Comparison of ENCODE assay signal across 23 cellular contexts in genomic region chr5:3518057-3518456, GRCh38.
A peak's percentile ranks its signal among the peaks of the same experiment; 100 is the strongest.
DNase-seq lines count a peak whose midpoint lies in the region; ATAC-seq and TF ChIP-seq lines count a peak whose summit lies in the region.
"Had no signal": no experiment of that assay in that cellular context is flagged by ENCODE, and none has a peak within 500 bp of the region (broad histone marks: within the 10 kb centered on the region; RNA-seq: fewer than 3 reads in every experiment).

No MANE protein-coding gene starts in this region.

- H3K9ac ChIP-seq in neural cell (ENCODE audit: low read length) (no peak overlapping the region), neuronal stem cell (ENCODE audit: low read depth, low read length, poor library complexity) (no peak overlapping the region)
- H3K9ac ChIP-seq: BLaER1 treated with 17β-estradiol and CSF1 and Interleukin-3, amounts not matched to agents 10 nM and 100 nM had no signal

- no CpG with 5 or more reads among the region's 11 CpGs for WGBS in neuronal stem cell (ENCODE audit: extremely low coverage in 2 of 2, insufficient read length in 2 of 2, insufficient replicate concordance in 1 of 2), 2 donors

- no peaks in the 10 kb centered on the region for H3K36me3 ChIP-seq in neural cell (ENCODE audit: insufficient read depth, low read length)
- no peaks in the 10 kb centered on the region for H3K36me3 ChIP-seq in neuronal stem cell (replicated peaks in 1 of 2; ENCODE audit: control insufficient read depth in 2 of 2, insufficient read depth in 2 of 2, low read length in 2 of 2)
- H3K36me3 ChIP-seq: BE2C; BLaER1 treated with 17β-estradiol and CSF1 and Interleukin-3, amounts not matched to agents 10 nM and 100 nM had no signal

- H3K27ac ChIP-seq in neural cell (ENCODE audit: low read length) (no peak overlapping the region), neuronal stem cell (replicated peaks; ENCODE audit: low read length) (no peak overlapping the region)
- H3K27ac ChIP-seq: A549; BLaER1 treated with 17β-estradiol and CSF1 and Interleukin-3, amounts not matched to agents 10 nM and 100 nM had no signal

- intact Hi-C loops in Right ventricle myocardium superior (cut with DNase I) (no loop called here), Right ventricle myocardium inferior (cut with DNase I) (no loop called here), sciatic nerve (cut with DNase I) (no loop called here)

- no peaks in the 10 kb centered on the region for H3K79me2 ChIP-seq in neural cell (replicated peaks; ENCODE audit: insufficient read depth, low read length)

- peaks cover 5 to 15% of the 10 kb centered on the region in 2 donors for H3K4me1 ChIP-seq in neuronal stem cell (ENCODE audit: control insufficient read depth in 2 of 2, insufficient read depth in 1 of 2, low read depth in 1 of 2, low read length in 2 of 2)
- H3K4me1 ChIP-seq: A549; BE2C; BLaER1 treated with 17β-estradiol and CSF1 and Interleukin-3, amounts not matched to agents 10 nM and 100 nM had no signal

- H2AFZ ChIP-seq in neural cell (ENCODE audit: low read depth, low read length) (no peak overlapping the region), neuronal stem cell (ENCODE audit: low read length) (peak overlapping the region; percentile 75)

- no peak overlapping the region for H4K8ac ChIP-seq in neuronal stem cell (ENCODE audit: low read depth, low read length)

- H3K4me2 ChIP-seq in neural cell (ENCODE audit: low read length) (no peak overlapping the region), neuronal stem cell (ENCODE audit: insufficient read depth, low read length, poor library complexity, severe bottlenecking) (no peak overlapping the region)
- H3K4me2 ChIP-seq: A549 had no signal

- H3K14ac ChIP-seq in neuronal stem cell (ENCODE audit: low read length): no peak overlapping the region

- no peak overlapping the region for H4K91ac ChIP-seq in neuronal stem cell (ENCODE audit: low read depth, low read length, poor library complexity)

- ATAC-seq in Right ventricle myocardium superior (ENCODE audit: poor library complexity) (peak; percentile 76), Right ventricle myocardium inferior (no peak), sciatic nerve (no peak), HG03280 (IDR thresholded peaks at IDR 0.05; ENCODE audit: unreplicated experiment) (no peak)
- ATAC-seq: A549, GM12878 had no signal

- H3K4me3 ChIP-seq in neural cell (ENCODE audit: low read length) (no peak overlapping the region), neuronal stem cell (ENCODE audit: low read length in 2 of 2) (no peak overlapping the region)
- H3K4me3 ChIP-seq: A549; BLaER1 treated with 17β-estradiol and CSF1 and Interleukin-3, amounts not matched to agents 10 nM and 100 nM; GM12878 had no signal

- no peak overlapping the region for H3K18ac ChIP-seq in neuronal stem cell (ENCODE audit: low read length)

- H3K27me3 ChIP-seq in neural cell (ENCODE audit: insufficient read depth, low read depth, low read length) (no peaks in the 10 kb centered on the region), neuronal stem cell (ENCODE audit: control insufficient read depth in 3 of 3, insufficient read depth in 3 of 3, low read depth in 1 of 3, low read length in 3 of 3) (no peaks in the 10 kb centered on the region)
- H3K27me3 ChIP-seq: BE2C; BLaER1 treated with 17β-estradiol and CSF1 and Interleukin-3, amounts not matched to agents 10 nM and 100 nM had no signal

- H3K23ac ChIP-seq in neuronal stem cell (ENCODE audit: low read depth, low read length, poor library complexity): no peak overlapping the region

- H2BK120ac ChIP-seq in neuronal stem cell (ENCODE audit: low read depth, low read length): no peak overlapping the region

- H4K20me1 ChIP-seq in neural cell (ENCODE audit: insufficient read depth): no peaks in the 10 kb centered on the region
- H4K20me1 ChIP-seq: BLaER1 treated with 17β-estradiol and CSF1 and Interleukin-3, amounts not matched to agents 10 nM and 100 nM had no signal

- no peaks in the 10 kb centered on the region for H3K9me2 ChIP-seq in neural cell (ENCODE audit: insufficient read depth, low read length)

- H2BK5ac ChIP-seq in neuronal stem cell (ENCODE audit: low read length): no peak overlapping the region

- H3F3A ChIP-seq in neural cell (ENCODE audit: insufficient read depth, low read length, poor library complexity, severe bottlenecking): no peaks in the 10 kb centered on the region

- no peak for TF ChIP-seq RAD21 in neural cell (conservative IDR thresholded peaks at IDR 0.05)

- no peak overlapping the region for H2AK5ac ChIP-seq in neuronal stem cell (ENCODE audit: low read depth, low read length)

- DNase-seq in Right ventricle myocardium superior (no peak), Right ventricle myocardium inferior (ENCODE audit: missing footprints) (no peak), ecto neural progenitor cell (ENCODE audit: low spot score) (peak; percentile 40), neuronal stem cell (ENCODE audit: low spot score) (no peak), sciatic nerve (ENCODE audit: low spot score) (no peak), NCI-H345 treated with DMSO at 0.1 percent for 48 hours (lab: John Stamatoyannopoulos, UW; ENCODE audit: unreplicated experiment) (no peak)
- DNase-seq: 8988T; ACHN; AML-193; BE2C; CD4-positive, alpha-beta T cell; CD8-positive, alpha-beta memory T cell; DMS 273 treated with DMSO at 0.1 percent for 48 hours; DMS79; EL; GDM1; GOT3; HCEC 1CT had no signal

- no peak overlapping the region for H3K4ac ChIP-seq in neuronal stem cell (ENCODE audit: low read length)

- TF ChIP-seq EP300 in neural cell (conservative IDR thresholded peaks at IDR 0.05; ENCODE audit: poor library complexity, severe bottlenecking): no peak

- no peak overlapping the region for H2BK15ac ChIP-seq in neuronal stem cell (ENCODE audit: low read length)

- no peak overlapping the region for H2BK12ac ChIP-seq in neuronal stem cell (ENCODE audit: low read length)

- no peak for TF ChIP-seq CTCF in neural cell (IDR thresholded peaks at IDR 0.05; ENCODE audit: poor library complexity, severe bottlenecking)

- H3K79me1 ChIP-seq in neuronal stem cell (ENCODE audit: low read depth, low read length): no peaks in the 10 kb centered on the region

- H3K9me3 ChIP-seq in neural cell (ENCODE audit: low read length): no peaks in the 10 kb centered on the region
- no peaks in the 10 kb centered on the region for H3K9me3 ChIP-seq in neuronal stem cell (replicated peaks in 1 of 2; ENCODE audit: control insufficient read depth in 2 of 2, insufficient read depth in 1 of 2, low read depth in 1 of 2, low read length in 2 of 2)
- H3K9me3 ChIP-seq: A549; BE2C; BLaER1 treated with 17β-estradiol and CSF1 and Interleukin-3, amounts not matched to agents 10 nM and 100 nM had no signal

TF ChIP-seq in neural cell, 6 proteins besides CTCF, POLR2A, EP300 and RAD21:
- no peak for TF ChIP-seq SMC3 (conservative IDR thresholded peaks at IDR 0.05; ENCODE audit: poor library complexity)
- TF ChIP-seq POLR2AphosphoS5 (IDR thresholded peaks at IDR 0.05): peak; percentile 49
